ENCODE assay signal across 1 cellular context in genomic region chr6:53064726-53065265, GRCh38.
TF ChIP-seq lines count a peak whose summit lies in the region.

No MANE protein-coding gene starts in this region.

TF ChIP-seq in HepG2, 621 proteins besides CTCF, POLR2A, EP300 and RAD21 (continued from another document and continues in another):
- TF ChIP-seq REST (IDR thresholded peaks at IDR 0.05; ENCODE audit: borderline replicate concordance in 1 of 2, low read depth in 1 of 2, low read length in 2 of 2) = no peak
- TF ChIP-seq TCF7 (IDR thresholded peaks at IDR 0.05; ENCODE audit: low read depth) = no peak
- peak; percentile 97 for TF ChIP-seq SUZ12 (IDR thresholded peaks at IDR 0.05; ENCODE audit: low read depth, low read length)
- no peak for TF ChIP-seq HBP1 (CRISPR knock-in tag; IDR thresholded peaks at IDR 0.05; ENCODE audit: low read depth)
- no peak for TF ChIP-seq CAMTA2 (CRISPR knock-in tag; IDR thresholded peaks at IDR 0.05; ENCODE audit: borderline replicate concordance)
- TF ChIP-seq FOXM1 (CRISPR knock-in tag; IDR thresholded peaks at IDR 0.05) = no peak
- TF ChIP-seq TFAP4 (IDR thresholded peaks at IDR 0.05; ENCODE audit: borderline replicate concordance, low read depth) = no peak; the same call in 1 of the 2 replicates
- no peak for TF ChIP-seq ZFY (CRISPR knock-in tag; IDR thresholded peaks at IDR 0.05)
- no peak for TF ChIP-seq IKZF4 (CRISPR knock-in tag; IDR thresholded peaks at IDR 0.05; ENCODE audit: borderline replicate concordance, low read depth, not compliant biosample characterization)
- TF ChIP-seq SAFB2 (CRISPR knock-in tag; IDR thresholded peaks at IDR 0.05; ENCODE audit: borderline replicate concordance, low read depth) = no peak
- TF ChIP-seq CREB1 (IDR thresholded peaks at IDR 0.05) = peak; percentile 50
- peak; percentile 84 for TF ChIP-seq CREB1 (CRISPR knock-in tag; IDR thresholded peaks at IDR 0.05)
- 0 out of 2 replicates have a peak, but pooled peaks have one; percentile 78 for TF ChIP-seq CENPBD1 (CRISPR knock-in tag; IDR thresholded peaks at IDR 0.05; ENCODE audit: borderline replicate concordance, low read depth)
- TF ChIP-seq ZNF577 (CRISPR knock-in tag; IDR thresholded peaks at IDR 0.05; ENCODE audit: borderline replicate concordance, low read depth) = no peak
- no peak for TF ChIP-seq FOXA1 (IDR thresholded peaks at IDR 0.05)
- no peak for TF ChIP-seq FOXA1 (CRISPR knock-in tag; IDR thresholded peaks at IDR 0.05)
- no peak for TF ChIP-seq PRDM15 (CRISPR knock-in tag; IDR thresholded peaks at IDR 0.05)
- no peak for TF ChIP-seq TGIF2 (CRISPR knock-in tag; IDR thresholded peaks at IDR 0.05)
- 0 out of 2 replicates have a peak, but pooled peaks have one; percentile 15 for TF ChIP-seq GATAD1 (CRISPR knock-in tag; IDR thresholded peaks at IDR 0.05)
- TF ChIP-seq IKZF1 (IDR thresholded peaks at IDR 0.05) = no peak
- no peak for TF ChIP-seq CBFB (CRISPR knock-in tag; IDR thresholded peaks at IDR 0.05)
- no peak for TF ChIP-seq RNF2 (conservative IDR thresholded peaks at IDR 0.05; ENCODE audit: low read depth)
- TF ChIP-seq ZNF143 (CRISPR knock-in tag; IDR thresholded peaks at IDR 0.05) = peak; percentile 96
- no peak for TF ChIP-seq MXD1 (CRISPR knock-in tag; IDR thresholded peaks at IDR 0.05)
- no peak for TF ChIP-seq STAG1 (CRISPR knock-in tag; IDR thresholded peaks at IDR 0.05)
- TF ChIP-seq PHB2 (IDR thresholded peaks at IDR 0.05; ENCODE audit: partially characterized antibody) = no peak
- no peak; the same call in 1 of the 2 replicates for TF ChIP-seq ZSCAN31 (CRISPR knock-in tag; IDR thresholded peaks at IDR 0.05; ENCODE audit: low read depth)
- TF ChIP-seq KAT8 (CRISPR knock-in tag; IDR thresholded peaks at IDR 0.05) = peak; percentile 78
- no peak for TF ChIP-seq EHMT2 (IDR thresholded peaks at IDR 0.05; ENCODE audit: borderline replicate concordance, low read depth, low read length)
- no peak for TF ChIP-seq ZNF589 (CRISPR knock-in tag; conservative IDR thresholded peaks at IDR 0.05)
- TF ChIP-seq PCBP2 (optimal IDR thresholded peaks at IDR 0.05; ENCODE audit: low read depth, low read length, poor library complexity, severe bottlenecking) = no peak
- TF ChIP-seq ZNF546 (CRISPR knock-in tag; conservative IDR thresholded peaks at IDR 0.05) = no peak
- TF ChIP-seq ERF (CRISPR knock-in tag; IDR thresholded peaks at IDR 0.05) = peak; percentile 65
- TF ChIP-seq KMT2B (CRISPR knock-in tag; IDR thresholded peaks at IDR 0.05) = no peak; the same call in 1 of the 2 replicates
- no peak for TF ChIP-seq ZNF260 (CRISPR knock-in tag; IDR thresholded peaks at IDR 0.05; ENCODE audit: borderline replicate concordance, low read depth)
- no peak for TF ChIP-seq ZNF7 (CRISPR knock-in tag; IDR thresholded peaks at IDR 0.05)
- no peak for TF ChIP-seq ETS1 (CRISPR knock-in tag; IDR thresholded peaks at IDR 0.05)
- TF ChIP-seq ZNF34 (CRISPR knock-in tag; IDR thresholded peaks at IDR 0.05; ENCODE audit: borderline replicate concordance) = 0 out of 2 replicates have a peak, but pooled peaks have one; percentile 1
- TF ChIP-seq TRIM22 (IDR thresholded peaks at IDR 0.05) = no peak
- TF ChIP-seq PLRG1 (conservative IDR thresholded peaks at IDR 0.05) = no peak
- TF ChIP-seq DPF2 (CRISPR knock-in tag; IDR thresholded peaks at IDR 0.05; ENCODE audit: borderline replicate concordance, low read depth) = no peak
- no peak for TF ChIP-seq ZNF292 (CRISPR knock-in tag; IDR thresholded peaks at IDR 0.05; ENCODE audit: borderline replicate concordance, low read depth)
- TF ChIP-seq PAWR (CRISPR knock-in tag; IDR thresholded peaks at IDR 0.05; ENCODE audit: borderline replicate concordance) = no peak
- TF ChIP-seq CEBPB (IDR thresholded peaks at IDR 0.05; ENCODE audit: borderline replicate concordance, low read depth, low read length) = no peak
- TF ChIP-seq NFYB (CRISPR knock-in tag; IDR thresholded peaks at IDR 0.05) = peak; percentile 58
- TF ChIP-seq GMEB1 (CRISPR knock-in tag; IDR thresholded peaks at IDR 0.05; ENCODE audit: borderline replicate concordance) = peak; percentile 91
- no peak for TF ChIP-seq PRDM10 (CRISPR knock-in tag; IDR thresholded peaks at IDR 0.05; ENCODE audit: low read depth)
- TF ChIP-seq ELF4 (CRISPR knock-in tag; IDR thresholded peaks at IDR 0.05; ENCODE audit: borderline replicate concordance) = peak; percentile 93
